27 cellular contexts compared by ENCODE assay signal in genomic region chr13:68473834-68474326, GRCh38.
"Had no signal": no experiment of that assay in that cellular context is flagged by ENCODE, and none has a peak within 500 bp of the region (broad histone marks: within the 10 kb centered on the region; RNA-seq: fewer than 3 reads in every experiment).

No MANE protein-coding gene starts in this region.

- H3K4me3 ChIP-seq: left lung, lower lobe of right lung, prostate gland, skin epidermis, spleen, stomach, testis, tibial artery, upper lobe of right lung had no signal

- FAIRE-seq: keratinocyte, urothelium cell line had no signal

- H3K9me3 ChIP-seq: left lung, lower lobe of right lung, neutrophil, prostate gland, stomach, testis, tibial artery, upper lobe of right lung had no signal

- ATAC-seq: left colon; left lung; lower lobe of right lung; naive thymus-derived CD8-positive, alpha-beta T cell; right cardiac atrium; sciatic nerve; stimulated activated naive B cell treated with anti-CD40 and anti-IgM and Interleukin-4, amounts not matched to agents 10 μg/mL and 1 μg/mL and 100 μg/mL, for 72 hours; stimulated activated naive CD8-positive, alpha-beta T cell treated with anti-CD3 and anti-CD28 coated beads, Interleukin-15, Interleukin-2, amounts not matched to agents 100 U/mL and 50 U/mL, for 24 hours; upper lobe of right lung had no signal

- H3K27ac ChIP-seq: left lung, lower lobe of right lung, neutrophil, prostate gland, skin epidermis, spleen, stomach, testis, tibial artery, upper lobe of right lung had no signal

- H3K36me3 ChIP-seq: left lung, lower lobe of right lung, neutrophil, prostate gland, spleen, stomach, tibial artery, upper lobe of right lung had no signal

- DNase-seq: head of caudate nucleus; hippocampal formation; left colon; left lung; lower lobe of right lung; mammary epithelial cell; mesenchymal stem cell; naive thymus-derived CD8-positive, alpha-beta T cell; occipital lobe; retina; right cardiac atrium; spleen; stimulated activated CD4-positive, alpha-beta T cell treated with anti-CD3 and anti-CD28 coated beads, Interleukin-1b, Interleukin-23, amount 100 ng/mL, for 48 hours; stimulated activated CD4-positive, alpha-beta T cell treated with anti-CD3 and anti-CD28 coated beads, Interleukin-2, amount 100 ng/mL, for 48 hours; stimulated activated naive B cell treated with anti-CD40 and anti-IgM and Interleukin-4, amounts not matched to agents 10 μg/mL and 1 μg/mL and 100 μg/mL, for 72 hours; stimulated activated naive CD8-positive, alpha-beta T cell treated with anti-CD3 and anti-CD28 coated beads, Interleukin-15, Interleukin-2, amounts not matched to agents 100 U/mL and 50 U/mL, for 24 hours; stomach; testis; tibial artery; trophoblast cell; upper lobe of right lung had no signal

- H3K27me3 ChIP-seq: left lung, neutrophil, spleen, stomach, testis, tibial artery, upper lobe of right lung had no signal

- H3K4me1 ChIP-seq: left lung, lower lobe of right lung, prostate gland, spleen, stomach, testis, tibial artery, upper lobe of right lung had no signal
